Comparison of ENCODE assay signal across 14 cellular contexts in genomic region chr13:75418186-75418843, GRCh38.
"Had no signal": no experiment of that assay in that cellular context is flagged by ENCODE, and none has a peak within 500 bp of the region (broad histone marks: within the 10 kb centered on the region; RNA-seq: fewer than 3 reads in every experiment).

No MANE protein-coding gene starts in this region.

- ATAC-seq: stimulated activated naive B cell treated with anti-CD40 and anti-IgM and Interleukin-4, amounts not matched to agents 10 μg/mL and 1 μg/mL and 100 μg/mL, for 72 hours; T-helper 17 cell had no signal

- H3K27ac ChIP-seq: neural progenitor cell had no signal

- FAIRE-seq: bronchial epithelial cell, colon, endometrium had no signal

- H3K4me3 ChIP-seq: neural progenitor cell had no signal

- DNase-seq: activated B cell treated with CpG ODN at 0.5 μM for 24 hours; activated CD4-positive, alpha-beta T cell treated with anti-CD3 and anti-CD28 coated beads, Interleukin-2, amount 10 ng/mL, durations not matched to agents 7 days and 5 days; activated naive CD4-positive, alpha-beta T cell treated with Interleukin-2 at 50 U/mL for 16 hours; aorta; glutamatergic neuron; kidney glomerular epithelial cell; SHP77 treated with DMSO at 0.1 percent for 48 hours; stimulated activated CD4-positive, alpha-beta T cell treated with anti-CD3 and anti-CD28 coated beads, Interleukin-2, amount 100 ng/mL, for 48 hours; stimulated activated naive B cell treated with anti-CD40 and anti-IgM and Interleukin-4, amounts not matched to agents 10 μg/mL and 1 μg/mL and 100 μg/mL, for 72 hours; T-helper 17 cell had no signal

- H3K27me3 ChIP-seq: neural progenitor cell had no signal

- H3K36me3 ChIP-seq: neural progenitor cell had no signal
